Comparison of ENCODE assay signal across 16 cellular contexts in genomic region chr4:150173420-150173819, GRCh38.
DNase-seq lines count a peak whose midpoint lies in the region; ATAC-seq and TF ChIP-seq lines count a peak whose summit lies in the region.
"Had no signal": no experiment of that assay in that cellular context is flagged by ENCODE, and none has a peak within 500 bp of the region (broad histone marks: within the 10 kb centered on the region; RNA-seq: fewer than 3 reads in every experiment).

No MANE protein-coding gene starts in this region.

- H3K27me3 Mint-ChIP-seq in type B pancreatic cell (peaks cover 10% of the 10 kb centered on the region), GM23338 (ENCODE audit: insufficient read depth, low read depth, poor library complexity) (no peaks in the 10 kb centered on the region)

- no peak overlapping the region for H3K23ac ChIP-seq in mesenchymal stem cell (ENCODE audit: low read length in 2 of 2)

- H3K4me2 ChIP-seq in mesenchymal stem cell (ENCODE audit: low read length, poor library complexity, severe bottlenecking) (no peak overlapping the region), GM23338 (no peak overlapping the region)
- H3K4me2 ChIP-seq: A549, hepatocyte, KMS-11 had no signal

- no peak overlapping the region for H4K8ac ChIP-seq in mesenchymal stem cell (ENCODE audit: low read length)

- H3K9me3 Mint-ChIP-seq in type B pancreatic cell (peaks cover 9% of the 10 kb centered on the region), GM23338 (no peaks in the 10 kb centered on the region)
- H3K9me3 Mint-ChIP-seq: activated T-cell treated with anti-CD3 and anti-CD28 coated beads, Interleukin-2, amount 50 U/mL, for 4 hours; effector memory CD8-positive, alpha-beta T cell; memory B cell had no signal

- no peak overlapping the region for H3K9ac ChIP-seq in mesenchymal stem cell (ENCODE audit: low read length)
- H3K9ac ChIP-seq: KMS-11 had no signal

- H3K4me1 Mint-ChIP-seq in type B pancreatic cell (ENCODE audit: unreplicated experiment) (peaks cover 46% of the 10 kb centered on the region), GM23338 (no peaks in the 10 kb centered on the region)
- H3K4me1 Mint-ChIP-seq: memory B cell had no signal

- no peak overlapping the region for H3K18ac ChIP-seq in mesenchymal stem cell (ENCODE audit: low read depth in 1 of 2, low read length in 2 of 2)

- H3K36me3 ChIP-seq in mesenchymal stem cell (ENCODE audit: control insufficient read depth in 1 of 2, insufficient read depth in 2 of 2, low read depth in 1 of 2, low read length in 2 of 2) (no peaks in the 10 kb centered on the region), suprapubic skin (no peaks in the 10 kb centered on the region), GM23338 (ENCODE audit: insufficient read depth) (no peaks in the 10 kb centered on the region)
- H3K36me3 ChIP-seq: adrenal gland had no signal

- H3K36me3 Mint-ChIP-seq in type B pancreatic cell = peaks cover 12% of the 10 kb centered on the region
- no peaks in the 10 kb centered on the region for H3K36me3 Mint-ChIP-seq in GM23338 (ENCODE audit: low read depth)
- H3K36me3 Mint-ChIP-seq: memory B cell had no signal

- no peak overlapping the region for H3K4ac ChIP-seq in mesenchymal stem cell (ENCODE audit: low read depth in 1 of 2, low read length in 2 of 2)

- H3K27ac ChIP-seq in mesenchymal stem cell (ENCODE audit: low read length, poor library complexity, severe bottlenecking) (no peak overlapping the region), suprapubic skin (no peak overlapping the region), GM23338 (ENCODE audit: low read depth) (no peak overlapping the region)
- H3K27ac ChIP-seq: hepatocyte, KMS-11 had no signal

- H2AFZ ChIP-seq in mesenchymal stem cell (ENCODE audit: low read depth, low read length) (no peak overlapping the region), GM23338 (no peak overlapping the region)
- H2AFZ ChIP-seq: hepatocyte had no signal

- TF ChIP-seq POLR2A in suprapubic skin (IDR thresholded peaks at IDR 0.05) = no peak

- H3K27ac Mint-ChIP-seq in type B pancreatic cell = peak overlapping the region; percentile 42
- no peak overlapping the region for H3K27ac Mint-ChIP-seq in GM23338
- H3K27ac Mint-ChIP-seq: effector memory CD8-positive, alpha-beta T cell; memory B cell had no signal

- peaks cover 2% of the 10 kb centered on the region for H3K4me1 ChIP-seq in mesenchymal stem cell (ENCODE audit: control insufficient read depth, insufficient read depth, low read depth, low read length)
- peaks cover 5% of the 10 kb centered on the region for H3K4me1 ChIP-seq in suprapubic skin
- no peaks in the 10 kb centered on the region for H3K4me1 ChIP-seq in GM23338 (ENCODE audit: insufficient read depth)

- H3K4me3 ChIP-seq in choroid plexus epithelial cell (ENCODE audit: low read depth, low read length) = no peak overlapping the region
- H3K4me3 ChIP-seq in mesenchymal stem cell (ENCODE audit: insufficient read depth in 1 of 2, low read depth in 1 of 2, low read length in 2 of 2) = no peak overlapping the region
- H3K4me3 ChIP-seq in suprapubic skin = no peak overlapping the region
- no peak overlapping the region for H3K4me3 ChIP-seq in GM23338
- H3K4me3 ChIP-seq: A549, adrenal gland, hepatocyte had no signal

- no peak overlapping the region for H2BK5ac ChIP-seq in mesenchymal stem cell (ENCODE audit: low read depth, low read length, poor library complexity, severe bottlenecking)

- H4K91ac ChIP-seq in mesenchymal stem cell (ENCODE audit: low read length) = no peak overlapping the region

- 43% methylated on average over 1 of the region's 1 CpG for WGBS in mesenchymal stem cell
- 76% methylated on average over 1 of the region's 1 CpG for WGBS in suprapubic skin

- ATAC-seq in GM21786 (IDR thresholded peaks at IDR 0.05; ENCODE audit: unreplicated experiment) (no peak), GM23338 (no peak)
- ATAC-seq: activated T-cell treated with anti-CD3 and anti-CD28 coated beads, Interleukin-2, amount 50 U/mL, for 4 hours; effector memory CD8-positive, alpha-beta T cell had no signal

- DNase-seq in NCI-H526 (lab: John Stamatoyannopoulos, UW) (peak; percentile 34 to 46), NCI-H526 treated with DMSO at 0.1 percent for 48 hours (lab: John Stamatoyannopoulos, UW) (no peak), choroid plexus epithelial cell (ENCODE audit: low read depth) (peak; percentile 15), mesenchymal stem cell (peak; percentile 50), type B pancreatic cell (ENCODE audit: extremely low spot score, unreplicated experiment) (no peak), suprapubic skin (ENCODE audit: low spot score in 2 of 2) (no peak), GM23338 (ENCODE audit: low spot score) (no peak)
- DNase-seq: activated CD4-positive, alpha-beta T cell treated with anti-CD3 and anti-CD28 coated beads for 1 hour; activated T-cell treated with anti-CD3 and anti-CD28 coated beads, Interleukin-2, amount 50 U/mL, for 4 hours; effector memory CD8-positive, alpha-beta T cell had no signal

- H3K27me3 ChIP-seq in mesenchymal stem cell (ENCODE audit: control insufficient read depth in 1 of 2, insufficient read depth in 1 of 2, low read length in 2 of 2) (no peaks in the 10 kb centered on the region), suprapubic skin (no peaks in the 10 kb centered on the region), GM23338 (ENCODE audit: insufficient read depth) (no peaks in the 10 kb centered on the region)
- H3K27me3 ChIP-seq: adrenal gland, hepatocyte had no signal

- H3K79me2 ChIP-seq in GM23338 (replicated peaks; ENCODE audit: insufficient read depth) = no peaks in the 10 kb centered on the region
- H3K79me2 ChIP-seq: hepatocyte had no signal

- no peaks in the 10 kb centered on the region for H3F3A ChIP-seq in GM23338 (replicated peaks; ENCODE audit: low read depth)

- H3K9me2 ChIP-seq in GM23338 (ENCODE audit: insufficient read depth) = no peaks in the 10 kb centered on the region

- H3K4me3 Mint-ChIP-seq in type B pancreatic cell (peak overlapping the region; percentile 26), GM23338 (no peak overlapping the region)
- H3K4me3 Mint-ChIP-seq: activated T-cell treated with anti-CD3 and anti-CD28 coated beads, Interleukin-2, amount 50 U/mL, for 4 hours; effector memory CD8-positive, alpha-beta T cell; memory B cell had no signal

- no peak overlapping the region for H2BK120ac ChIP-seq in mesenchymal stem cell (ENCODE audit: low read depth, low read length)

- H2AK5ac ChIP-seq in mesenchymal stem cell (ENCODE audit: low read length, severe bottlenecking) = no peak overlapping the region

- H3K79me1 ChIP-seq in mesenchymal stem cell (replicated peaks; ENCODE audit: low read length, poor library complexity, severe bottlenecking) = peaks cover 12% of the 10 kb centered on the region

- H3K14ac ChIP-seq in mesenchymal stem cell (ENCODE audit: low read length in 2 of 2) = no peak overlapping the region

- no peak overlapping the region for H2BK12ac ChIP-seq in mesenchymal stem cell (ENCODE audit: low read length in 2 of 2)

- no peak for TF ChIP-seq CTCF in choroid plexus epithelial cell (conservative IDR thresholded peaks at IDR 0.05; ENCODE audit: low read depth, low read length)
- no peak for TF ChIP-seq CTCF in type B pancreatic cell (conservative IDR thresholded peaks at IDR 0.05)
- no peak for TF ChIP-seq CTCF in suprapubic skin (IDR thresholded peaks at IDR 0.05)
- no peak for TF ChIP-seq CTCF in GM23338 (conservative IDR thresholded peaks at IDR 0.05; ENCODE audit: low read depth in 2 of 2)

- TF ChIP-seq EP300 in suprapubic skin (IDR thresholded peaks at IDR 0.05) = no peak

- no peaks in the 10 kb centered on the region; the same call in 1 of the 2 replicates for H4K20me1 ChIP-seq in GM23338 (replicated peaks; ENCODE audit: insufficient read depth)

- H3K9me3 ChIP-seq in mesenchymal stem cell (ENCODE audit: control insufficient read depth, low read length) (no peaks in the 10 kb centered on the region), suprapubic skin (no peaks in the 10 kb centered on the region)
- H3K9me3 ChIP-seq: A549, adrenal gland had no signal

- H2BK15ac ChIP-seq in mesenchymal stem cell (ENCODE audit: low read depth, poor library complexity, severe bottlenecking) = no peak overlapping the region

TF ChIP-seq in GM23338, 12 proteins besides CTCF, POLR2A, EP300 and RAD21 (continues in another document):
- TF ChIP-seq ZNF331 (CRISPR knock-in tag; IDR thresholded peaks at IDR 0.05; ENCODE audit: low read depth) (no peak), REST (IDR thresholded peaks at IDR 0.05; ENCODE audit: unreplicated experiment) (no peak), NANOG (IDR thresholded peaks at IDR 0.05; ENCODE audit: borderline replicate concordance) (no peak), CREB1 (CRISPR knock-in tag; IDR thresholded peaks at IDR 0.05; ENCODE audit: low read depth) (no peak)

Comparison
In these comparisons a context has a peak if more than half of its experiments do, and no peak if none do; other contexts are left out.
1. DNase-seq: peak in NCI-H526 (2 of 2), choroid plexus epithelial cell (single experiment) and mesenchymal stem cell (single experiment); none in NCI-H526 treated with DMSO at 0.1 percent for 48 hours (single experiment), type B pancreatic cell (single experiment), suprapubic skin (0 of 2) and GM23338 (single experiment).